In the genomic region with DNA sequence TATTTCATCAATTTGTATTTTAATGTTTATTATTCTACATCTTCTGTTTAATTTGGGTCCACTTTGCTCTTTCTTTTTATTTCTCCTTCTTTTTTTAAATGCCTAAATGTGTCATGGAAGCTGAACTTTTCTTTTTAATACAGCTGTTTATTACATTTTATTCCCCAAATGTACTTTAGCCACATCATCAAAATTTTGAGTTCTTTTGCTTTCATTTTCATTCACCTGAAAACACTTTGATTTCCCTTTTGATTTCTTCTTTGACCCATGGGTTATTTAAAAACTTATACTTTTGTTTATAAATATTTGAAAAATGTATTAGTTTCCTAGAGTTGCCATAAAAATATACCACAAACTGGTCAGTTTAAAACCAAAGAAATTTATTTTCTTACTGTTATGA, we compare ENCODE assay signal across 8 cellular contexts.
"Had no signal": no experiment of that assay in that cellular context is flagged by ENCODE, and none has a peak within 500 bp of the region (broad histone marks: within the 10 kb centered on the region; RNA-seq: fewer than 3 reads in every experiment).

No MANE protein-coding gene starts in this region.

- H3K4me3 ChIP-seq: GM23338 had no signal

- H3K9me3 Mint-ChIP-seq: GM23338 had no signal

- ATAC-seq: GM23338 had no signal

- DNase-seq: H9, HCEC 1CT, IMR-90, KBM-7 had no signal

- H3K27ac Mint-ChIP-seq: GM23338 had no signal

- FAIRE-seq: H1, H54, HTR-8/SVneo had no signal

- H3K4me2 ChIP-seq: GM23338 had no signal

- H3K4me3 Mint-ChIP-seq: GM23338, H9 had no signal

- H2AFZ ChIP-seq: GM23338 had no signal

- H3K4me1 Mint-ChIP-seq: GM23338, H9 had no signal
